Comparison of ENCODE assay signal across 1 cellular context in genomic region chr2:72942881-72943418, GRCh38.
TF ChIP-seq lines count a peak whose summit lies in the region.

No MANE protein-coding gene starts in this region.

TF ChIP-seq in H1, 55 proteins besides CTCF, POLR2A, EP300 and RAD21:
- TF ChIP-seq E2F6 (IDR thresholded peaks at IDR 0.05) (no peak), HDAC6 (IDR thresholded peaks at IDR 0.05; ENCODE audit: low read depth, low read length) (no peak), CREB1 (IDR thresholded peaks at IDR 0.05) (no peak), SIX5 (IDR thresholded peaks at IDR 0.05; ENCODE audit: low read depth, low read length) (no peak), ATF2 (IDR thresholded peaks at IDR 0.05; ENCODE audit: low read length) (no peak), EGR1 (IDR thresholded peaks at IDR 0.05; ENCODE audit: borderline replicate concordance, low read depth, low read length) (no peak), RBBP5 (IDR thresholded peaks at IDR 0.05; ENCODE audit: borderline replicate concordance, low read depth, low read length) (no peak), SIRT6 (IDR thresholded peaks at IDR 0.05; ENCODE audit: low read length) (no peak), KDM5A (IDR thresholded peaks at IDR 0.05; ENCODE audit: low read length) (no peak), USF2 (IDR thresholded peaks at IDR 0.05; ENCODE audit: low read length) (no peak), POLR2AphosphoS5 (IDR thresholded peaks at IDR 0.05; ENCODE audit: low read depth, low read length) (no peak), POU5F1 (IDR thresholded peaks at IDR 0.05; ENCODE audit: low read depth, low read length) (no peak), FOSL1 (IDR thresholded peaks at IDR 0.05; ENCODE audit: insufficient read depth, low read depth, low read length) (no peak), SUZ12 (IDR thresholded peaks at IDR 0.05; ENCODE audit: low read length) (no peak)
